Comparison of ENCODE assay signal across 1 cellular context in the genomic region with DNA sequence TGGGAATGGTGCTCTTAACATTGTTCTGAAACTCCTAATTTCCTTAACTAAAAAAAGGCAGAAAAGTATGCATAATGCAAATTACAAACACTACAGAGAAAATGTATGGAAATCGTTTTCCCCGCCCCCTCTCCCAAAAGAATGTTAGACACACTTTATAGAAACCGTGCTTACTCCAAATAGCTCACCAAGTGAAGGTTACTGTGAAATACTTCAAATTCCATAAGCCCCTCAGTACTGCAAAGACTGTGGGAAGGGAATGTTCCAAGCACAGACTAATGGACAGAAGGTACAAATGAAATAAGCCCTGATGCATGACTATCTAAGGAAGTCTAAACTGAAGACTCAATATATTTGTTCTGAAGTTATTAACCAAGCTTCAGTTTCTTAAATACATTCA.
TF ChIP-seq lines count a peak whose summit lies in the region.

No MANE protein-coding gene starts in this region.

TF ChIP-seq in HepG2, 621 proteins besides CTCF, POLR2A, EP300 and RAD21:
- TF ChIP-seq ZNF570 (CRISPR knock-in tag; IDR thresholded peaks at IDR 0.05; ENCODE audit: borderline replicate concordance) (no peak), TEAD3 (CRISPR knock-in tag; optimal IDR thresholded peaks at IDR 0.05; ENCODE audit: borderline replicate concordance) (peak; percentile 11)
